1 cellular context compared by ENCODE assay signal in the genomic region with DNA sequence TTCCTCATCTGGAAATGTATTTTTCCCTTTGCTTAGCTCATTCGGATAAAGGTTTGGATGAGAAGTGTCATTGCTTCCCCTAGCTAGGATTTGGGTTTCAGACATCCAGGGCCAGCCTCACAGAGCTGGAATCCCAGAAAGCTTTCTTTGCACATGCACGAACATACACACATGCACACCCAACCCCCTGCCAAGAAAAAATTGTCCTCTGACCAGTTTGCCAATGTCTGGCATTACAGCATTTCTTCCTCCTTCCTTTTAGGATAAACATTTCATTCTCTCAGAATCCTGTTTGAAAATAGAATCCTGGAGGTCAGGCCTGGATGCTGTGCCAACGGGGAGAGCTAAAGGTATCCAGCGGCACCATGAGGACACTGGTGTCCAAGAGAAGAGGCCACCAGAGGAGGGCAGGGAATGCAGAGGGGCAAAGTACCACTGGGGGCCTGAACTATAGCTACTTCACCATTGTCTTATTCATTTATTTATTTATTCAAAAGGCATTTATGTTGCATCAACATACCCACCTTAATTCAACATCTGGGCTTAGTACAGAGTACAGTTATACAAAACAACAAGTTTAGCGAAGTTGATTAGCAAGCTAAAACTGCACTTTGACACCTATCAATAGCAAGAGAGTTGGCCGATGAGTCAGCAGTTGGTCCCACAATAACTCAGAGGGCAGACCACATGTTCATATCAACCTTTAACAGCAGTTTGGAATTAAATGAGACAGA.
TF ChIP-seq lines count a peak whose summit lies in the region.

No MANE protein-coding gene starts in this region.

TF ChIP-seq in K562, 482 proteins besides CTCF, POLR2A, EP300 and RAD21 (continued from another document and continues in another):
- TF ChIP-seq, protein P1, sequence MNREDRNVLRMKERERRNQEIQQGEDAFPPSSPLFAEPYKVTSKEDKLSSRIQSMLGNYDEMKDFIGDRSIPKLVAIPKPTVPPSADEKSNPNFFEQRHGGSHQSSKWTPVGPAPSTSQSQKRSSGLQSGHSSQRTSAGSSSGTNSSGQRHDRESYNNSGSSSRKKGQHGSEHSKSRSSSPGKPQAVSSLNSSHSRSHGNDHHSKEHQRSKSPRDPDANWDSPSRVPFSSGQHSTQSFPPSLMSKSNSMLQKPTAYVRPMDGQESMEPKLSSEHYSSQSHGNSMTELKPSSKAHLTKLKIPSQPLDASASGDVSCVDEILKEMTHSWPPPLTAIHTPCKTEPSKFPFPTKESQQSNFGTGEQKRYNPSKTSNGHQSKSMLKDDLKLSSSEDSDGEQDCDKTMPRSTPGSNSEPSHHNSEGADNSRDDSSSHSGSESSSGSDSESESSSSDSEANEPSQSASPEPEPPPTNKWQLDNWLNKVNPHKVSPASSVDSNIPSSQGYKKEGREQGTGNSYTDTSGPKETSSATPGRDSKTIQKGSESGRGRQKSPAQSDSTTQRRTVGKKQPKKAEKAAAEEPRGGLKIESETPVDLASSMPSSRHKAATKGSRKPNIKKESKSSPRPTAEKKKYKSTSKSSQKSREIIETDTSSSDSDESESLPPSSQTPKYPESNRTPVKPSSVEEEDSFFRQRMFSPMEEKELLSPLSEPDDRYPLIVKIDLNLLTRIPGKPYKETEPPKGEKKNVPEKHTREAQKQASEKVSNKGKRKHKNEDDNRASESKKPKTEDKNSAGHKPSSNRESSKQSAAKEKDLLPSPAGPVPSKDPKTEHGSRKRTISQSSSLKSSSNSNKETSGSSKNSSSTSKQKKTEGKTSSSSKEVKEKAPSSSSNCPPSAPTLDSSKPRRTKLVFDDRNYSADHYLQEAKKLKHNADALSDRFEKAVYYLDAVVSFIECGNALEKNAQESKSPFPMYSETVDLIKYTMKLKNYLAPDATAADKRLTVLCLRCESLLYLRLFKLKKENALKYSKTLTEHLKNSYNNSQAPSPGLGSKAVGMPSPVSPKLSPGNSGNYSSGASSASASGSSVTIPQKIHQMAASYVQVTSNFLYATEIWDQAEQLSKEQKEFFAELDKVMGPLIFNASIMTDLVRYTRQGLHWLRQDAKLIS (CRISPR knock-in tag; IDR thresholded peaks at IDR 0.05) = no peak
- TF ChIP-seq ARNT (IDR thresholded peaks at IDR 0.05) (no peak), SUPT5H (IDR thresholded peaks at IDR 0.05) (no peak), RBM34 (IDR thresholded peaks at IDR 0.05; ENCODE audit: borderline replicate concordance, insufficient read depth, low read length) (no peak), ATF7 (IDR thresholded peaks at IDR 0.05) (no peak), MCM3 (IDR thresholded peaks at IDR 0.05) (no peak), MBD2 (IDR thresholded peaks at IDR 0.05; ENCODE audit: borderline replicate concordance, low read depth) (peak; percentile 37; the same call in 1 of the 2 replicates), IFI16 (CRISPR knock-in tag; IDR thresholded peaks at IDR 0.05) (no peak), TRIM24 (IDR thresholded peaks at IDR 0.05) (peak in 1 of 2 experiments; percentile 59; a peak in 2 of 4 replicates), KHSRP (IDR thresholded peaks at IDR 0.05) (no peak), EGR1 (conservative IDR thresholded peaks at IDR 0.05) (no peak), ZNF124 (CRISPR knock-in tag; IDR thresholded peaks at IDR 0.05) (no peak), CBX3 (IDR thresholded peaks at IDR 0.05; ENCODE audit: borderline replicate concordance in 1 of 2, low read length in 2 of 2) (peak in 1 of 2 experiments; percentile 32; a peak in 1 of 3 replicates), HNRNPUL1 (IDR thresholded peaks at IDR 0.05; ENCODE audit: low read length) (no peak), FUS (optimal IDR thresholded peaks at IDR 0.05; ENCODE audit: low read depth, low read length) (no peak), MEF2A (IDR thresholded peaks at IDR 0.05; ENCODE audit: control insufficient read depth, low read depth, low read length) (peak; percentile 39; the same call in 1 of the 2 replicates), NCOA2 (IDR thresholded peaks at IDR 0.05; ENCODE audit: partially characterized antibody in 2 of 2) (no peak), MYC (IDR thresholded peaks at IDR 0.05; ENCODE audit: low read depth, low read length) (peak; percentile 26; the same call in 1 of the 2 replicates), MYC (CRISPR knock-in tag; IDR thresholded peaks at IDR 0.05; ENCODE audit: borderline replicate concordance, low read depth) (no peak), ZNF23 (CRISPR knock-in tag; IDR thresholded peaks at IDR 0.05) (no peak), CREM (IDR thresholded peaks at IDR 0.05; ENCODE audit: low read depth) (0 out of 2 replicates have a peak, but pooled peaks have one; percentile 5), ZNF12 (CRISPR knock-in tag; IDR thresholded peaks at IDR 0.05) (no peak), TAF15 (IDR thresholded peaks at IDR 0.05; ENCODE audit: low read depth, low read length) (no peak), POLR3A (IDR thresholded peaks at IDR 0.05; ENCODE audit: borderline replicate concordance, extremely low read depth, insufficient read depth, insufficient read length) (no peak), ZNF316 (IDR thresholded peaks at IDR 0.05) (peak; percentile 97), RBFOX2 (IDR thresholded peaks at IDR 0.05; ENCODE audit: low read depth, low read length) (no peak), NFYB (IDR thresholded peaks at IDR 0.05; ENCODE audit: extremely low read depth, insufficient read length) (no peak), TARDBP (IDR thresholded peaks at IDR 0.05) (no peak), CCNT2 (IDR thresholded peaks at IDR 0.05; ENCODE audit: borderline replicate concordance, extremely low read depth, insufficient read length, low read depth, low read length) (no peak), POLR2AphosphoS5 (IDR thresholded peaks at IDR 0.05; ENCODE audit: control insufficient read depth, insufficient read depth, low read depth, low read length) (peak; percentile 48; the same call in 1 of the 2 replicates), ZNF436 (CRISPR knock-in tag; IDR thresholded peaks at IDR 0.05) (no peak), JUNB (CRISPR knock-in tag; conservative IDR thresholded peaks at IDR 0.05) (no peak), MCM7 (IDR thresholded peaks at IDR 0.05) (no peak), FOXJ3 (CRISPR knock-in tag; IDR thresholded peaks at IDR 0.05) (no peak), ZNF212 (CRISPR knock-in tag; IDR thresholded peaks at IDR 0.05) (no peak)
- TF ChIP-seq, protein P2, sequence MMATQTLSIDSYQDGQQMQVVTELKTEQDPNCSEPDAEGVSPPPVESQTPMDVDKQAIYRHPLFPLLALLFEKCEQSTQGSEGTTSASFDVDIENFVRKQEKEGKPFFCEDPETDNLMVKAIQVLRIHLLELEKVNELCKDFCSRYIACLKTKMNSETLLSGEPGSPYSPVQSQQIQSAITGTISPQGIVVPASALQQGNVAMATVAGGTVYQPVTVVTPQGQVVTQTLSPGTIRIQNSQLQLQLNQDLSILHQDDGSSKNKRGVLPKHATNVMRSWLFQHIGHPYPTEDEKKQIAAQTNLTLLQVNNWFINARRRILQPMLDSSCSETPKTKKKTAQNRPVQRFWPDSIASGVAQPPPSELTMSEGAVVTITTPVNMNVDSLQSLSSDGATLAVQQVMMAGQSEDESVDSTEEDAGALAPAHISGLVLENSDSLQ (IDR thresholded peaks at IDR 0.05) = peak; percentile 50
- TF ChIP-seq, protein P3, sequence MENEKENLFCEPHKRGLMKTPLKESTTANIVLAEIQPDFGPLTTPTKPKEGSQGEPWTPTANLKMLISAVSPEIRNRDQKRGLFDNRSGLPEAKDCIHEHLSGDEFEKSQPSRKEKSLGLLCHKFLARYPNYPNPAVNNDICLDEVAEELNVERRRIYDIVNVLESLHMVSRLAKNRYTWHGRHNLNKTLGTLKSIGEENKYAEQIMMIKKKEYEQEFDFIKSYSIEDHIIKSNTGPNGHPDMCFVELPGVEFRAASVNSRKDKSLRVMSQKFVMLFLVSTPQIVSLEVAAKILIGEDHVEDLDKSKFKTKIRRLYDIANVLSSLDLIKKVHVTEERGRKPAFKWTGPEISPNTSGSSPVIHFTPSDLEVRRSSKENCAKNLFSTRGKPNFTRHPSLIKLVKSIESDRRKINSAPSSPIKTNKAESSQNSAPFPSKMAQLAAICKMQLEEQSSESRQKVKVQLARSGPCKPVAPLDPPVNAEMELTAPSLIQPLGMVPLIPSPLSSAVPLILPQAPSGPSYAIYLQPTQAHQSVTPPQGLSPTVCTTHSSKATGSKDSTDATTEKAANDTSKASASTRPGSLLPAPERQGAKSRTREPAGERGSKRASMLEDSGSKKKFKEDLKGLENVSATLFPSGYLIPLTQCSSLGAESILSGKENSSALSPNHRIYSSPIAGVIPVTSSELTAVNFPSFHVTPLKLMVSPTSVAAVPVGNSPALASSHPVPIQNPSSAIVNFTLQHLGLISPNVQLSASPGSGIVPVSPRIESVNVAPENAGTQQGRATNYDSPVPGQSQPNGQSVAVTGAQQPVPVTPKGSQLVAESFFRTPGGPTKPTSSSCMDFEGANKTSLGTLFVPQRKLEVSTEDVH (IDR thresholded peaks at IDR 0.05; ENCODE audit: low read depth, partially characterized antibody) = no peak
- TF ChIP-seq, protein P4, sequence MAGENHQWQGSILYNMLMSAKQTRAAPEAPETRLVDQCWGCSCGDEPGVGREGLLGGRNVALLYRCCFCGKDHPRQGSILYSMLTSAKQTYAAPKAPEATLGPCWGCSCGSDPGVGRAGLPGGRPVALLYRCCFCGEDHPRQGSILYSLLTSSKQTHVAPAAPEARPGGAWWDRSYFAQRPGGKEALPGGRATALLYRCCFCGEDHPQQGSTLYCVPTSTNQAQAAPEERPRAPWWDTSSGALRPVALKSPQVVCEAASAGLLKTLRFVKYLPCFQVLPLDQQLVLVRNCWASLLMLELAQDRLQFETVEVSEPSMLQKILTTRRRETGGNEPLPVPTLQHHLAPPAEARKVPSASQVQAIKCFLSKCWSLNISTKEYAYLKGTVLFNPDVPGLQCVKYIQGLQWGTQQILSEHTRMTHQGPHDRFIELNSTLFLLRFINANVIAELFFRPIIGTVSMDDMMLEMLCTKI (IDR thresholded peaks at IDR 0.05; ENCODE audit: partially characterized antibody) = no peak
- TF ChIP-seq, protein P5, sequence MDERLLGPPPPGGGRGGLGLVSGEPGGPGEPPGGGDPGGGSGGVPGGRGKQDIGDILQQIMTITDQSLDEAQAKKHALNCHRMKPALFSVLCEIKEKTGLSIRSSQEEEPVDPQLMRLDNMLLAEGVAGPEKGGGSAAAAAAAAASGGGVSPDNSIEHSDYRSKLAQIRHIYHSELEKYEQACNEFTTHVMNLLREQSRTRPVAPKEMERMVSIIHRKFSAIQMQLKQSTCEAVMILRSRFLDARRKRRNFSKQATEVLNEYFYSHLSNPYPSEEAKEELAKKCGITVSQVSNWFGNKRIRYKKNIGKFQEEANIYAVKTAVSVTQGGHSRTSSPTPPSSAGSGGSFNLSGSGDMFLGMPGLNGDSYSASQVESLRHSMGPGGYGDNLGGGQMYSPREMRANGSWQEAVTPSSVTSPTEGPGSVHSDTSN (CRISPR knock-in tag; IDR thresholded peaks at IDR 0.05; ENCODE audit: low read depth) = no peak
- TF ChIP-seq, protein P5 (tag; conservative IDR thresholded peaks at IDR 0.05; ENCODE audit: low read depth) = peak; percentile 67
- TF ChIP-seq, protein P6, sequence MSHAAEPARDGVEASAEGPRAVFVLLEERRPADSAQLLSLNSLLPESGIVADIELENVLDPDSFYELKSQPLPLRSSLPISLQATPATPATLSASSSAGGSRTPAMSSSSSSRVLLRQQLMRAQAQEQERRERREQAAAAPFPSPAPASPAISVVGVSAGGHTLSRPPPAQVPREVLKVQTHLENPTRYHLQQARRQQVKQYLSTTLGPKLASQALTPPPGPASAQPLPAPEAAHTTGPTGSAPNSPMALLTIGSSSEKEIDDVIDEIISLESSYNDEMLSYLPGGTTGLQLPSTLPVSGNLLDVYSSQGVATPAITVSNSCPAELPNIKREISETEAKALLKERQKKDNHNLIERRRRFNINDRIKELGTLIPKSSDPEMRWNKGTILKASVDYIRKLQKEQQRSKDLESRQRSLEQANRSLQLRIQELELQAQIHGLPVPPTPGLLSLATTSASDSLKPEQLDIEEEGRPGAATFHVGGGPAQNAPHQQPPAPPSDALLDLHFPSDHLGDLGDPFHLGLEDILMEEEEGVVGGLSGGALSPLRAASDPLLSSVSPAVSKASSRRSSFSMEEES (CRISPR knock-in tag; IDR thresholded peaks at IDR 0.05) = no peak
- TF ChIP-seq, protein P7, sequence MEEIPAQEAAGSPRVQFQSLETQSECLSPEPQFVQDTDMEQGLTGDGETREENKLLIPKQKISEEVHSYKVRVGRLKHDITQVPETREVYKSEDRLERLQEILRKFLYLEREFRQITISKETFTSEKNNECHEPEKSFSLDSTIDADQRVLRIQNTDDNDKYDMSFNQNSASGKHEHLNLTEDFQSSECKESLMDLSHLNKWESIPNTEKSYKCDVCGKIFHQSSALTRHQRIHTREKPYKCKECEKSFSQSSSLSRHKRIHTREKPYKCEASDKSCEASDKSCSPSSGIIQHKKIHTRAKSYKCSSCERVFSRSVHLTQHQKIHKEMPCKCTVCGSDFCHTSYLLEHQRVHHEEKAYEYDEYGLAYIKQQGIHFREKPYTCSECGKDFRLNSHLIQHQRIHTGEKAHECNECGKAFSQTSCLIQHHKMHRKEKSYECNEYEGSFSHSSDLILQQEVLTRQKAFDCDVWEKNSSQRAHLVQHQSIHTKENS (CRISPR knock-in tag; IDR thresholded peaks at IDR 0.05) = no peak
- TF ChIP-seq, protein P8, sequence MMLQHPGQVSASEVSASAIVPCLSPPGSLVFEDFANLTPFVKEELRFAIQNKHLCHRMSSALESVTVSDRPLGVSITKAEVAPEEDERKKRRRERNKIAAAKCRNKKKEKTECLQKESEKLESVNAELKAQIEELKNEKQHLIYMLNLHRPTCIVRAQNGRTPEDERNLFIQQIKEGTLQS (IDR thresholded peaks at IDR 0.05) = peak; percentile 81
- TF ChIP-seq, protein P8 (CRISPR knock-in tag; conservative IDR thresholded peaks at IDR 0.05) = no peak
- TF ChIP-seq, protein P9, sequence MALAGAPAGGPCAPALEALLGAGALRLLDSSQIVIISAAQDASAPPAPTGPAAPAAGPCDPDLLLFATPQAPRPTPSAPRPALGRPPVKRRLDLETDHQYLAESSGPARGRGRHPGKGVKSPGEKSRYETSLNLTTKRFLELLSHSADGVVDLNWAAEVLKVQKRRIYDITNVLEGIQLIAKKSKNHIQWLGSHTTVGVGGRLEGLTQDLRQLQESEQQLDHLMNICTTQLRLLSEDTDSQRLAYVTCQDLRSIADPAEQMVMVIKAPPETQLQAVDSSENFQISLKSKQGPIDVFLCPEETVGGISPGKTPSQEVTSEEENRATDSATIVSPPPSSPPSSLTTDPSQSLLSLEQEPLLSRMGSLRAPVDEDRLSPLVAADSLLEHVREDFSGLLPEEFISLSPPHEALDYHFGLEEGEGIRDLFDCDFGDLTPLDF (CRISPR knock-in tag; IDR thresholded peaks at IDR 0.05) = no peak
